28 cellular contexts compared by ENCODE assay signal in genomic region chr7:12975387-12975786, GRCh38.
"Had no signal": no experiment of that assay in that cellular context is flagged by ENCODE, and none has a peak within 500 bp of the region (broad histone marks: within the 10 kb centered on the region; RNA-seq: fewer than 3 reads in every experiment).

No MANE protein-coding gene starts in this region.

- DNase-seq: activated CD4-positive, alpha-beta memory T cell treated with anti-CD3 and anti-CD28 coated beads for 36 hours; activated CD4-positive, alpha-beta T cell treated with anti-CD3 and anti-CD28 coated beads for 36 hours; activated CD4-positive, alpha-beta T cell treated with anti-CD3 and anti-CD28 coated beads, Interleukin-2, amount 10 ng/mL, durations not matched to agents 24 days and 14 days; activated CD4-positive, CD25-positive, alpha-beta regulatory T cell; activated CD4-positive, CD25-positive, alpha-beta regulatory T cell treated with anti-CD3 and anti-CD28 coated beads, Interleukin-2, amount 50 U/mL, for 72 hours; activated CD8-positive, alpha-beta memory T cell treated with anti-CD3 and anti-CD28 coated beads, Interleukin-2, amount 10 ng/mL, durations not matched to agents 7 days and 5 days; activated CD8-positive, alpha-beta memory T cell treated with anti-CD3 and anti-CD28 coated beads, Interleukin-2, amount 50 U/mL, for 4 hours; activated CD8-positive, alpha-beta T cell treated with anti-CD3 and anti-CD28 coated beads, Interleukin-2, amount 10 ng/mL, durations not matched to agents 7 days and 5 days; activated effector memory CD4-positive, alpha-beta T cell treated with anti-CD3 and anti-CD28 coated beads, Interleukin-2, amount 50 U/mL, for 16 hours; activated naive CD4-positive, alpha-beta T cell treated with anti-CD3 and anti-CD28 coated beads for 36 hours; activated naive CD8-positive, alpha-beta T cell treated with anti-CD3 and anti-CD28 coated beads for 36 hours; activated naive CD8-positive, alpha-beta T cell treated with anti-CD3 and anti-CD28 coated beads, Interleukin-2, amount 50 U/mL, for 24 hours; activated T-cell treated with anti-CD3 and anti-CD28 coated beads, Interleukin-2, amount 50 U/mL, for 1 hour; activated T-cell treated with anti-CD3 and anti-CD28 coated beads, Interleukin-2, amount 50 U/mL, for 48 hours; adrenal gland; amygdala; aorta; body of pancreas; dorsolateral prefrontal cortex; effector memory CD4-positive, alpha-beta T cell; endodermal cell; foreskin fibroblast; gastrocnemius medialis; glutamatergic neuron; heart left ventricle; T-helper 2 cell had no signal

- H3K4me3 ChIP-seq: adrenal gland, body of pancreas, coronary artery, dorsolateral prefrontal cortex, gastrocnemius medialis, heart left ventricle had no signal

- ATAC-seq: activated CD4-positive, alpha-beta T cell treated with anti-CD3 and anti-CD28 coated beads for 36 hours; activated CD8-positive, alpha-beta memory T cell treated with anti-CD3 and anti-CD28 coated beads, Interleukin-2, amount 10 ng/mL, durations not matched to agents 7 days and 5 days; activated CD8-positive, alpha-beta T cell treated with anti-CD3 and anti-CD28 coated beads, Interleukin-2, amount 10 ng/mL, durations not matched to agents 7 days and 5 days; activated naive CD8-positive, alpha-beta T cell treated with anti-CD3 and anti-CD28 coated beads, Interleukin-2, amount 50 U/mL, for 24 hours; body of pancreas; esophagus mucosa; gastrocnemius medialis had no signal
